Comparison of ENCODE assay signal across 23 cellular contexts in genomic region chr16:77853125-77853524, GRCh38.
"Had no signal": no experiment of that assay in that cellular context is flagged by ENCODE, and none has a peak within 500 bp of the region (broad histone marks: within the 10 kb centered on the region; RNA-seq: fewer than 3 reads in every experiment).

No MANE protein-coding gene starts in this region.

- H3K27me3 ChIP-seq: heart left ventricle, testis, vagina had no signal

- DNase-seq: activated CD4-positive, alpha-beta T cell treated with anti-CD3 and anti-CD28 coated beads, Interleukin-2, amount 10 ng/mL, durations not matched to agents 24 days and 14 days; activated CD8-positive, alpha-beta memory T cell treated with anti-CD3 and anti-CD28 coated beads, Interleukin-2, amount 10 ng/mL, durations not matched to agents 7 days and 5 days; activated CD8-positive, alpha-beta T cell treated with anti-CD3 and anti-CD28 coated beads for 36 hours; activated effector memory CD4-positive, alpha-beta T cell treated with anti-CD3 and anti-CD28 coated beads, Interleukin-2, amount 50 U/mL, for 16 hours; activated naive CD4-positive, alpha-beta T cell treated with anti-CD3 and anti-CD28 coated beads, Interleukin-2, amount 10 ng/mL, durations not matched to agents 7 days and 5 days; activated T-cell treated with anti-CD3 and anti-CD28 coated beads for 4 hours; amygdala; heart left ventricle; islet precursor cell; left cardiac atrium; mesenchymal stem cell; mucosa of descending colon; small intestine; stimulated activated CD4-positive, alpha-beta T cell treated with anti-CD3 and anti-CD28 coated beads, Interleukin-2, amount 100 ng/mL, for 24 hours; stimulated activated CD8-positive, alpha-beta memory T cell treated with anti-CD3 and anti-CD28 coated beads, Interleukin-4, amount 100 ng/mL, for 48 hours; stimulated activated naive CD4-positive, alpha-beta T cell; testis; trophoblast cell had no signal

- H3K36me3 ChIP-seq: gastroesophageal sphincter, heart left ventricle, vagina had no signal

- H3K4me1 ChIP-seq: gastroesophageal sphincter, testis, vagina had no signal

- H3K4me3 ChIP-seq: gastroesophageal sphincter, heart left ventricle, mucosa of descending colon, testis, vagina had no signal

- H3K27ac ChIP-seq: epithelial cell of prostate, gastroesophageal sphincter, heart left ventricle, testis, vagina had no signal

- ATAC-seq: activated CD4-positive, CD25-positive, alpha-beta regulatory T cell treated with anti-CD3 and anti-CD28 coated beads, Interleukin-2, amount 50 U/mL, for 24 hours; activated CD8-positive, alpha-beta memory T cell treated with anti-CD3 and anti-CD28 coated beads, Interleukin-2, amount 10 ng/mL, durations not matched to agents 7 days and 5 days; activated CD8-positive, alpha-beta T cell treated with anti-CD3 and anti-CD28 coated beads for 36 hours; gastroesophageal sphincter; heart left ventricle; left cardiac atrium; mucosa of descending colon; sciatic nerve had no signal

- H3K9me3 ChIP-seq: gastroesophageal sphincter, heart left ventricle, mucosa of descending colon, testis, vagina had no signal
